28 cellular contexts compared by ENCODE assay signal in the genomic region with DNA sequence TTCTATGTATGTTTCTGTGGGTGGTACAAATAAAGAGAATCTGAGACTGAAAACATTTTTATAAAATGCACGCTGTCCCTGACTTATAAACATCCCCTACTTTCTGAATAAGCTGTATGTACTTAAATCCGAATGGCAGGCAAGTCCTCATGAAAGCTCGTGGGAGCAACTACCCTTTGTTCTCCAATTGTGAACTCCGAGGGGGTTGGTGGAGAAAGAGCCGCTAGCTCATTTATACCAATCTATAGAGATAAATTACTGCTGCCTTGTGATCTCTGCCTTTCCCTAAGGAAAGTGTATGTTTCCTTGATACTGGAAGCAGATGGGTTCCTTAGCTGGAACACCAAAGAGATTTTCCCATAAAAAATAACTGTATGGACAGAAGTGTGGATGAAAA.
DNase-seq lines count a peak whose midpoint lies in the region; ATAC-seq and TF ChIP-seq lines count a peak whose summit lies in the region.
"Had no signal": no experiment of that assay in that cellular context is flagged by ENCODE, and none has a peak within 500 bp of the region (broad histone marks: within the 10 kb centered on the region; RNA-seq: fewer than 3 reads in every experiment).

No MANE protein-coding gene starts in this region.

- H3K4me1 ChIP-seq in mesodermal cell (ENCODE audit: control insufficient read depth, insufficient read depth, low read length, poor library complexity, severe bottlenecking): peaks cover 9% of the 10 kb centered on the region
- H3K4me1 ChIP-seq in PC-3 (ENCODE audit: insufficient read depth, low read length): no peaks in the 10 kb centered on the region
- H3K4me1 ChIP-seq: A549, right lobe of liver, testis, uterus had no signal

- no peak for ATAC-seq in PC-3
- no peak for ATAC-seq in GM19455 (IDR thresholded peaks at IDR 0.05; ENCODE audit: unreplicated experiment)
- ATAC-seq in HG03196 (IDR thresholded peaks at IDR 0.05; ENCODE audit: unreplicated experiment): no peak
- no peak for ATAC-seq in HG03025 (IDR thresholded peaks at IDR 0.05; ENCODE audit: low FRiP score, unreplicated experiment)
- ATAC-seq: A549 had no signal

- no peak overlapping the region for H3K9ac ChIP-seq in PC-3 (ENCODE audit: low read length)
- H3K9ac ChIP-seq: KMS-11 had no signal

- no peaks in the 10 kb centered on the region for H4K20me1 ChIP-seq in PC-3 (ENCODE audit: low read length)

- H3K27ac ChIP-seq in mesodermal cell (ENCODE audit: low read depth, low read length, severe bottlenecking) (peak overlapping the region; percentile 84), PC-3 (ENCODE audit: low read length) (no peak overlapping the region)
- H3K27ac ChIP-seq: A549, KMS-11, right lobe of liver, RWPE1, testis, uterus had no signal

- no peaks in the 10 kb centered on the region for H3K79me2 ChIP-seq in PC-3 (ENCODE audit: low read length)

- intact Hi-C loops in PC-3 (cut with micrococcal nuclease): no loop called here

- 38 to 53% methylated on average over 2 of the region's 5 CpGs for WGBS in mesodermal cell (ENCODE audit: insufficient coverage in 2 of 2), 2 experiments

- BruUV-seq in PC-3 (replicated peaks; lab: Mats Ljungman, UMichigan): no TSS peak

- H3K4me2 ChIP-seq in PC-3 (ENCODE audit: low read length): no peak overlapping the region
- H3K4me2 ChIP-seq: A549, KMS-11 had no signal

- H3K36me3 ChIP-seq in mesodermal cell (ENCODE audit: control insufficient read depth, insufficient read depth, low read length): no peaks in the 10 kb centered on the region
- no peaks in the 10 kb centered on the region for H3K36me3 ChIP-seq in PC-3 (ENCODE audit: low read depth, low read length)
- H3K36me3 ChIP-seq: esophagus muscularis mucosa, right lobe of liver, uterus had no signal

- H3K9me3 ChIP-seq in mesodermal cell (ENCODE audit: control insufficient read depth, low read length): no peaks in the 10 kb centered on the region
- no peaks in the 10 kb centered on the region for H3K9me3 ChIP-seq in PC-3 (ENCODE audit: low read length)
- H3K9me3 ChIP-seq: A549, esophagus muscularis mucosa, right lobe of liver, testis, uterus had no signal

- DNase-seq in NCI-H2171 treated with DMSO at 0.1 percent for 48 hours (lab: John Stamatoyannopoulos, UW): peak; percentile 43
- DNase-seq in NCI-H2171 (lab: John Stamatoyannopoulos, UW): no peak
- peak; percentile 51 for DNase-seq in NCI-H69 (lab: John Stamatoyannopoulos, UW)
- DNase-seq in PC-3: no peak
- DNase-seq: activated CD4-positive, alpha-beta T cell treated with anti-CD3 and anti-CD28 coated beads for 48 hours; activated gamma-delta T cell; activated naive CD8-positive, alpha-beta T cell treated with anti-CD3 and anti-CD28 coated beads, Interleukin-2, amount 10 ng/mL, durations not matched to agents 7 days and 5 days; activated T-cell treated with anti-CD3 and anti-CD28 coated beads, Interleukin-2, amount 50 U/mL, for 24 hours; CD4-positive, alpha-beta memory T cell; cortex of kidney; foreskin melanocyte; NCI-H226; nephron progenitor cell; posterior cingulate gyrus; right lobe of liver; stimulated activated CD4-positive, alpha-beta T cell treated with anti-CD3 and anti-CD28 coated beads, Interleukin-15, amount 100 ng/mL, for 24 hours; stimulated activated naive CD4-positive, alpha-beta T cell treated with Interleukin-2 at 50 U/mL for 16 hours; T-helper 2 cell; testis; uterus had no signal

- TF ChIP-seq CTCF in PC-3 (conservative IDR thresholded peaks at IDR 0.05; ENCODE audit: low read depth, low read length): no peak

- POLR2A ChIA-PET in PC-3 (lab: Charles Lee; ENCODE audit: unreplicated experiment): no interaction called here

- H3K27me3 ChIP-seq in PC-3 (ENCODE audit: low read length): no peaks in the 10 kb centered on the region
- H3K27me3 ChIP-seq: esophagus muscularis mucosa, right lobe of liver, testis, uterus had no signal

- no peak overlapping the region for H3K4me3 ChIP-seq in mesodermal cell (ENCODE audit: extremely low read depth, insufficient read depth, low read length, poor library complexity, severe bottlenecking)
- H3K4me3 ChIP-seq in PC-3 (ENCODE audit: low read length): no peak overlapping the region
- H3K4me3 ChIP-seq: A549, esophagus muscularis mucosa, right lobe of liver, testis, uterus had no signal

- H2AFZ ChIP-seq in PC-3 (ENCODE audit: low read length): no peak overlapping the region

- CTCF ChIA-PET in PC-3 (lab: Charles Lee): no interaction called here

- H3K9me2 ChIP-seq in PC-3 (replicated peaks; ENCODE audit: low read length): no peaks in the 10 kb centered on the region

- H3F3A ChIP-seq in PC-3 (ENCODE audit: low read length, unreplicated experiment): no peaks in the 10 kb centered on the region

Comparison
In these comparisons a context has a peak if more than half of its experiments do, and no peak if none do; other contexts are left out.
1. DNase-seq: peak in NCI-H2171 treated with DMSO at 0.1 percent for 48 hours (single experiment) and NCI-H69 (single experiment); none in NCI-H2171 (single experiment) and PC-3 (single experiment).